In the genomic region with DNA sequence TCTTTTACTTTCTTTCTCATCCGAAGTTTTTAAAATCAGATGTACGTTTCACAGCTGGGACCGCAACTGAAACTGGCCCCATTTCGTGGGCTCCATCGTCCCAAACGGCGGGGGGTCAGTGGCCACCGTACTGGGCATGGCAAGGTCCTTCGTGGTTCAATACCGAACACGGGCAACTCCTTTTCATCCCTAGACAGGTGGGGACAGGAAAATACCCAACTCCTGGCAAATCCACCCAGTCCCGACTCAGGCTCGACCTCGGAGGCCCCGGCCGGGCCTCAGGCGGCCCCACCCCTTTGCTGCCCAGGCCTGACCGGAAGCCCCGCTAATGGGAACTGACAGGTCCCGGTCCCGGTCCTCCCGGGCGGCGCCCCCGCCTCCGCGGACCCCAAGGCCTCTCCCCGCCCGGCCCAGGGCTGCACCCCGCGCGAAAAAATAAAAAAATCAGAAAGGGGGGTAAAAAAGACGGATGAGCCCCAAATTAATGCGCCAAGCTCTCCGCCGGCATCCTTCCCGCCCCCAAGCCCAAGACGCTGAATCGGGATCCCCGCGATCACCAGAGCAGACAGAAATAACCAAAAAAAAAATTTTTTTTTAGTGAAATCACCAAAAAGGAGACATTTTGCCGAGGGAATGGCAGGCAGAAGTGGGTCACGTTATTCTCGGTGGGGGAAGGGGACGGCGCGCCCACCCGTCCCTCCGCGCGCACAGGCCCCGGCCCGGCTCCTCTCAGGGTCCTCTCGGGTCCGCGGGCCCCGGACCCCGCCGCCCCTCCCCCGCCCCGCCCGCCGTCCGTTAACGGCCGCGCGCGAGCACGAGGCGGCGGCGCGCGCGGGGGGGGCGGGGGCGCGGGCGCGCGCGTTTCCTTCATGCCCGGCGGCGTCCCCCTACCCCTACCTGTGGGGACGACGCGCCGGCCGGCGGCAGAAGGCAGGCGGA, we compare ENCODE assay signal across 8 cellular contexts. TPM values are rescaled to one million over a fixed set of nuclear protein-coding genes. Genes with fewer than 3 reads are reported as not detected.
DNase-seq lines count a peak whose midpoint lies in the region; ATAC-seq and TF ChIP-seq lines count a peak whose summit lies in the region.

No MANE protein-coding gene starts in this region.

- no peak for TF ChIP-seq POLR2A in testis (IDR thresholded peaks at IDR 0.05)

- peaks cover 21% of the 10 kb centered on the region for H3K36me3 Mint-ChIP-seq in activated CD8-positive, alpha-beta memory T cell treated with anti-CD3 and anti-CD28 coated beads, Interleukin-2, amount 10 ng/mL, durations not matched to agents 7 days and 5 days

- H3K27ac ChIP-seq in esophagus (ENCODE audit: low read depth in 2 of 2, low read length in 1 of 2) (peak overlapping the region; percentile 79 to 96), testis (peak overlapping the region; percentile 95 to 98)

- CTCF ChIA-PET in activated CD8-positive, alpha-beta memory T cell treated with anti-CD3 and anti-CD28 coated beads, Interleukin-2, amount 10 ng/mL, durations not matched to agents 7 days and 5 days (lab: Charles Lee): interaction anchor here (0.5 to 4.0 kb wide), 28 partner anchors 11 to 919 kb away, joined by 3 to 58 read pairs (median 4); partner anchors contain the start of genes CIITA, GSPT1, RSL1D1 and SOCS1

- H3K4me3 Mint-ChIP-seq in activated CD8-positive, alpha-beta memory T cell treated with anti-CD3 and anti-CD28 coated beads, Interleukin-2, amount 10 ng/mL, durations not matched to agents 7 days and 5 days: peak overlapping the region; percentile 80

- H3K27me3 ChIP-seq in esophagus (ENCODE audit: control insufficient read depth in 1 of 2, insufficient read depth in 2 of 2, low read length in 2 of 2): no peaks in the 10 kb centered on the region
- H3K27me3 ChIP-seq in testis: no peaks in the 10 kb centered on the region

- TF ChIP-seq CTCF in testis (IDR thresholded peaks at IDR 0.05): no peak

- H3K4me1 Mint-ChIP-seq in activated CD8-positive, alpha-beta memory T cell treated with anti-CD3 and anti-CD28 coated beads, Interleukin-2, amount 10 ng/mL, durations not matched to agents 7 days and 5 days: peaks cover 69% of the 10 kb centered on the region

- peaks cover 4 to 7% of the 10 kb centered on the region in 2 donors for H3K4me1 ChIP-seq in esophagus (ENCODE audit: control insufficient read depth in 2 of 2, insufficient read depth in 2 of 2, low read length in 1 of 2)
- peaks cover 51% of the 10 kb centered on the region for H3K4me1 ChIP-seq in testis

- H3K9me3 Mint-ChIP-seq in activated CD8-positive, alpha-beta memory T cell treated with anti-CD3 and anti-CD28 coated beads, Interleukin-2, amount 10 ng/mL, durations not matched to agents 7 days and 5 days (ENCODE audit: low read depth): no peaks in the 10 kb centered on the region

- H3K27ac Mint-ChIP-seq in activated CD8-positive, alpha-beta memory T cell treated with anti-CD3 and anti-CD28 coated beads, Interleukin-2, amount 10 ng/mL, durations not matched to agents 7 days and 5 days: peak overlapping the region; percentile 92

- H3K36me3 ChIP-seq in esophagus (ENCODE audit: control insufficient read depth in 2 of 2, insufficient read depth in 2 of 2, low read length in 1 of 2) (peaks cover 0 to 3% of the 10 kb centered on the region in 2 donors), testis (ENCODE audit: low read depth, missing control alignments) (no peaks in the 10 kb centered on the region)

- ATAC-seq in GM18867 (IDR thresholded peaks at IDR 0.05; ENCODE audit: unreplicated experiment): peak; percentile 14
- ATAC-seq in activated CD8-positive, alpha-beta memory T cell treated with anti-CD3 and anti-CD28 coated beads, Interleukin-2, amount 10 ng/mL, durations not matched to agents 7 days and 5 days: no peak

- peak overlapping the region; percentile 59 to 96 for H3K4me3 ChIP-seq in esophagus (ENCODE audit: low read depth in 1 of 2, low read length in 2 of 2)
- peak overlapping the region; percentile 95 to 97 for H3K4me3 ChIP-seq in testis

- 1% methylated on average over 62 to 91 of the region's 93 CpGs for WGBS in esophagus, 2 donors
- WGBS in testis, 2 donors: 0 to 1% methylated on average over 37 to 89 of the region's 93 CpGs

- intact Hi-C loops in testis (cut with DNase I; ENCODE audit: low total_unique reads): no loop called here

- H3K27me3 Mint-ChIP-seq in activated CD8-positive, alpha-beta memory T cell treated with anti-CD3 and anti-CD28 coated beads, Interleukin-2, amount 10 ng/mL, durations not matched to agents 7 days and 5 days: no peaks in the 10 kb centered on the region

- H3K9me3 ChIP-seq in esophagus (ENCODE audit: control insufficient read depth in 2 of 2, insufficient read depth in 1 of 2, low read depth in 1 of 2, low read length in 1 of 2) (no peaks in the 10 kb centered on the region), testis (no peaks in the 10 kb centered on the region)

- DNase-seq in 8988T (peak; percentile 29), HK-2 (ENCODE audit: unreplicated experiment) (peak; percentile 38), mucosa of gallbladder (ENCODE audit: low spot score) (peak; percentile 39), testis (peak; percentile 73)
- peak; percentile 56 for DNase-seq in activated CD8-positive, alpha-beta memory T cell treated with anti-CD3 and anti-CD28 coated beads, Interleukin-2, amount 10 ng/mL, durations not matched to agents 7 days and 5 days
- DNase-seq in NK-92 treated with Interleukin-12 subunit alpha and Interleukin-12 subunit beta, amount 100 ng/mL, for 24 hours (lab: John Stamatoyannopoulos, UW): no peak

RNA-seq across cellular contexts. Expression of gene ZC3H7A, which starts 0.6 kb away (rescaled TPM):
- 10 to 100 TPM; 70.7 to 85.9 TPM for total RNA-seq in activated CD8-positive, alpha-beta memory T cell treated with anti-CD3 and anti-CD28 coated beads, Interleukin-2, amount 10 ng/mL, durations not matched to agents 7 days and 5 days
- 10 to 100 TPM; 11.0 to 14.0 TPM for polyA plus RNA-seq in esophagus
- 47.1 TPM for total RNA-seq in mucosa of gallbladder
- 10 to 100 TPM; 41.4 to 48.8 TPM for total RNA-seq in testis
- polyA plus RNA-seq in testis (ENCODE audit: insufficient read depth, low read depth, low replicate concordance): 24.6 TPM

RNA-seq across cellular contexts. Expression of gene TXNDC11, which starts 53.8 kb away (rescaled TPM):
- 10 to 100 TPM; 41.3 to 47.2 TPM for total RNA-seq in activated CD8-positive, alpha-beta memory T cell treated with anti-CD3 and anti-CD28 coated beads, Interleukin-2, amount 10 ng/mL, durations not matched to agents 7 days and 5 days
- 10 to 100 TPM; 21.8 to 24.5 TPM for polyA plus RNA-seq in esophagus
- 55.7 TPM for total RNA-seq in mucosa of gallbladder
- 10 to 100 TPM; 42.3 to 45.3 TPM for total RNA-seq in testis
- polyA plus RNA-seq in testis (ENCODE audit: insufficient read depth, low read depth, low replicate concordance): 34.4 TPM

RNA-seq across cellular contexts. Expression of gene RSL1D1, which starts 54.8 kb away (rescaled TPM):
- 100 to 1,000 TPM; 128 to 221 TPM for total RNA-seq in activated CD8-positive, alpha-beta memory T cell treated with anti-CD3 and anti-CD28 coated beads, Interleukin-2, amount 10 ng/mL, durations not matched to agents 7 days and 5 days
- polyA plus RNA-seq in esophagus: 10 to 100 TPM; 28.8 to 70.5 TPM
- 80.7 TPM for total RNA-seq in mucosa of gallbladder
- total RNA-seq in testis: 10 to 100 TPM; 79.3 to 97.6 TPM
- 101 TPM for polyA plus RNA-seq in testis (ENCODE audit: insufficient read depth, low read depth, low replicate concordance)
